In the genomic region with DNA sequence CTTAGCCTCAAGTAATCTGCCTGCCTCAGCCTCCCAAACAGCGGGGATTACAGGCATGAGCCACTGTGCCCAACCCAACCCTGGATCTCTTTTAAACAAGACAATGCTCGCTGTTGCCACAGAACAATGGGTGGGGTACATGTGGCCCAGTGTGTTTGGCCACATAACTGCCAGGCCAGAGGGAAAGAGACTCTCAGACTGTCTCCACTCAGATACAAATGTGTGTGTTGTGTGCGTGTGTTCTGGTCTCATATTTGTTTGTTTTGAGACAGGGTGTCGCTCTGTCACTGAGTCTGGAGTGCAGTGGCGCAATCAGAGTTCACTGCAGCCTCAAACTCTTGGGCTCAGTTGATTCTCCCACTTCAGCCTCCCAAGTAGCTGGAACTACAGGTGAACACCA, we compare ENCODE assay signal across 1 cellular context.
TF ChIP-seq lines count a peak whose summit lies in the region.

No MANE protein-coding gene starts in this region.

TF ChIP-seq in WTC11, 78 proteins besides CTCF, POLR2A, EP300 and RAD21 (continued from another document):
- TF ChIP-seq, protein P1, sequence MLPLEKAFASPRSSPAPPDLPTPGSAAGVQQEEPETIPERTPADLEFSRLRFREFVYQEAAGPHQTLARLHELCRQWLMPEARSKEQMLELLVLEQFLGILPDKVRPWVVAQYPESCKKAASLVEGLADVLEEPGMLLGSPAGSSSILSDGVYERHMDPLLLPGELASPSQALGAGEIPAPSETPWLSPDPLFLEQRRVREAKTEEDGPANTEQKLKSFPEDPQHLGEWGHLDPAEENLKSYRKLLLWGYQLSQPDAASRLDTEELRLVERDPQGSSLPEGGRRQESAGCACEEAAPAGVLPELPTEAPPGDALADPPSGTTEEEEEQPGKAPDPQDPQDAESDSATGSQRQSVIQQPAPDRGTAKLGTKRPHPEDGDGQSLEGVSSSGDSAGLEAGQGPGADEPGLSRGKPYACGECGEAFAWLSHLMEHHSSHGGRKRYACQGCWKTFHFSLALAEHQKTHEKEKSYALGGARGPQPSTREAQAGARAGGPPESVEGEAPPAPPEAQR (CRISPR knock-in tag; IDR thresholded peaks at IDR 0.05) = no peak
- TF ChIP-seq, protein P2, sequence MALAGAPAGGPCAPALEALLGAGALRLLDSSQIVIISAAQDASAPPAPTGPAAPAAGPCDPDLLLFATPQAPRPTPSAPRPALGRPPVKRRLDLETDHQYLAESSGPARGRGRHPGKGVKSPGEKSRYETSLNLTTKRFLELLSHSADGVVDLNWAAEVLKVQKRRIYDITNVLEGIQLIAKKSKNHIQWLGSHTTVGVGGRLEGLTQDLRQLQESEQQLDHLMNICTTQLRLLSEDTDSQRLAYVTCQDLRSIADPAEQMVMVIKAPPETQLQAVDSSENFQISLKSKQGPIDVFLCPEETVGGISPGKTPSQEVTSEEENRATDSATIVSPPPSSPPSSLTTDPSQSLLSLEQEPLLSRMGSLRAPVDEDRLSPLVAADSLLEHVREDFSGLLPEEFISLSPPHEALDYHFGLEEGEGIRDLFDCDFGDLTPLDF (CRISPR knock-in tag; IDR thresholded peaks at IDR 0.05) = no peak
- TF ChIP-seq, protein P3, sequence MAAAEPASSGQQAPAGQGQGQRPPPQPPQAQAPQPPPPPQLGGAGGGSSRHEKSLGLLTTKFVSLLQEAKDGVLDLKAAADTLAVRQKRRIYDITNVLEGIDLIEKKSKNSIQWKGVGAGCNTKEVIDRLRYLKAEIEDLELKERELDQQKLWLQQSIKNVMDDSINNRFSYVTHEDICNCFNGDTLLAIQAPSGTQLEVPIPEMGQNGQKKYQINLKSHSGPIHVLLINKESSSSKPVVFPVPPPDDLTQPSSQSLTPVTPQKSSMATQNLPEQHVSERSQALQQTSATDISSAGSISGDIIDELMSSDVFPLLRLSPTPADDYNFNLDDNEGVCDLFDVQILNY (CRISPR knock-in tag; IDR thresholded peaks at IDR 0.05) = no peak
- TF ChIP-seq JUN (CRISPR knock-in tag; IDR thresholded peaks at IDR 0.05) (no peak), SP1 (CRISPR knock-in tag; conservative IDR thresholded peaks at IDR 0.05) (no peak), MXD4 (CRISPR knock-in tag; IDR thresholded peaks at IDR 0.05; ENCODE audit: borderline replicate concordance) (no peak)
- TF ChIP-seq, protein P4, sequence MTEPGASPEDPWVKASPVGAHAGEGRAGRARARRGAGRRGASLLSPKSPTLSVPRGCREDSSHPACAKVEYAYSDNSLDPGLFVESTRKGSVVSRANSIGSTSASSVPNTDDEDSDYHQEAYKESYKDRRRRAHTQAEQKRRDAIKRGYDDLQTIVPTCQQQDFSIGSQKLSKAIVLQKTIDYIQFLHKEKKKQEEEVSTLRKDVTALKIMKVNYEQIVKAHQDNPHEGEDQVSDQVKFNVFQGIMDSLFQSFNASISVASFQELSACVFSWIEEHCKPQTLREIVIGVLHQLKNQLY (CRISPR knock-in tag; IDR thresholded peaks at IDR 0.05) = no peak
- TF ChIP-seq, protein P5, sequence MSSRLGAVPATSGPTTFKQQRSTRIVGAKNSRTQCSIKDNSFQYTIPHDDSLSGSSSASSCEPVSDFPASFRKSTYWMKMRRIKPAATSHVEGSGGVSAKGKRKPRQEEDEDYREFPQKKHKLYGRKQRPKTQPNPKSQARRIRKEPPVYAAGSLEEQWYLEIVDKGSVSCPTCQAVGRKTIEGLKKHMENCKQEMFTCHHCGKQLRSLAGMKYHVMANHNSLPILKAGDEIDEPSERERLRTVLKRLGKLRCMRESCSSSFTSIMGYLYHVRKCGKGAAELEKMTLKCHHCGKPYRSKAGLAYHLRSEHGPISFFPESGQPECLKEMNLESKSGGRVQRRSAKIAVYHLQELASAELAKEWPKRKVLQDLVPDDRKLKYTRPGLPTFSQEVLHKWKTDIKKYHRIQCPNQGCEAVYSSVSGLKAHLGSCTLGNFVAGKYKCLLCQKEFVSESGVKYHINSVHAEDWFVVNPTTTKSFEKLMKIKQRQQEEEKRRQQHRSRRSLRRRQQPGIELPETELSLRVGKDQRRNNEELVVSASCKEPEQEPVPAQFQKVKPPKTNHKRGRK (CRISPR knock-in tag; IDR thresholded peaks at IDR 0.05; ENCODE audit: borderline replicate concordance) = no peak
- TF ChIP-seq, protein P6, sequence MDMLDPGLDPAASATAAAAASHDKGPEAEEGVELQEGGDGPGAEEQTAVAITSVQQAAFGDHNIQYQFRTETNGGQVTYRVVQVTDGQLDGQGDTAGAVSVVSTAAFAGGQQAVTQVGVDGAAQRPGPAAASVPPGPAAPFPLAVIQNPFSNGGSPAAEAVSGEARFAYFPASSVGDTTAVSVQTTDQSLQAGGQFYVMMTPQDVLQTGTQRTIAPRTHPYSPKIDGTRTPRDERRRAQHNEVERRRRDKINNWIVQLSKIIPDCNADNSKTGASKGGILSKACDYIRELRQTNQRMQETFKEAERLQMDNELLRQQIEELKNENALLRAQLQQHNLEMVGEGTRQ (CRISPR knock-in tag; IDR thresholded peaks at IDR 0.05) = no peak
- TF ChIP-seq, protein P7, sequence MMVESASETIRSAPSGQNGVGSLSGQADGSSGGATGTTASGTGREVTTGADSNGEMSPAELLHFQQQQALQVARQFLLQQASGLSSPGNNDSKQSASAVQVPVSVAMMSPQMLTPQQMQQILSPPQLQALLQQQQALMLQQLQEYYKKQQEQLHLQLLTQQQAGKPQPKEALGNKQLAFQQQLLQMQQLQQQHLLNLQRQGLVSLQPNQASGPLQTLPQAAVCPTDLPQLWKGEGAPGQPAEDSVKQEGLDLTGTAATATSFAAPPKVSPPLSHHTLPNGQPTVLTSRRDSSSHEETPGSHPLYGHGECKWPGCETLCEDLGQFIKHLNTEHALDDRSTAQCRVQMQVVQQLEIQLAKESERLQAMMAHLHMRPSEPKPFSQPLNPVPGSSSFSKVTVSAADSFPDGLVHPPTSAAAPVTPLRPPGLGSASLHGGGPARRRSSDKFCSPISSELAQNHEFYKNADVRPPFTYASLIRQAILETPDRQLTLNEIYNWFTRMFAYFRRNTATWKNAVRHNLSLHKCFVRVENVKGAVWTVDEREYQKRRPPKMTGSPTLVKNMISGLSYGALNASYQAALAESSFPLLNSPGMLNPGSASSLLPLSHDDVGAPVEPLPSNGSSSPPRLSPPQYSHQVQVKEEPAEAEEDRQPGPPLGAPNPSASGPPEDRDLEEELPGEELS (CRISPR knock-in tag; IDR thresholded peaks at IDR 0.05) = no peak
